11 cellular contexts compared by ENCODE assay signal in genomic region chr9:127422133-127422782, GRCh38. TPM values are rescaled to one million over a fixed set of nuclear protein-coding genes. Genes with fewer than 3 reads are reported as not detected.
A peak's percentile ranks its signal among the peaks of the same experiment; 100 is the strongest.
DNase-seq lines count a peak whose midpoint lies in the region; ATAC-seq, FAIRE-seq and TF ChIP-seq lines count a peak whose summit lies in the region.
"Had no signal": no experiment of that assay in that cellular context is flagged by ENCODE, and none has a peak within 500 bp of the region (broad histone marks: within the 10 kb centered on the region; RNA-seq: fewer than 3 reads in every experiment).

No MANE protein-coding gene starts in this region.

- in situ Hi-C loops in GM23248 (cut with MboI): no loop called here

- no peak for ATAC-seq in effector memory CD8-positive, alpha-beta T cell (replicated peaks)
- ATAC-seq in HG02970 (IDR thresholded peaks at IDR 0.05; ENCODE audit: low FRiP score, unreplicated experiment) (no peak), GM21825 (IDR thresholded peaks at IDR 0.05; ENCODE audit: unreplicated experiment) (no peak)

- H3K79me2 ChIP-seq in GM23248 (ENCODE audit: insufficient read depth) (peaks cover 43% of the 10 kb centered on the region), OCI-LY1 (ENCODE audit: insufficient read depth, low read length) (peaks cover 8% of the 10 kb centered on the region)

- H3K36me3 ChIP-seq in GM23248 (ENCODE audit: low read depth): no peaks in the 10 kb centered on the region
- H3K36me3 ChIP-seq in OCI-LY1 (ENCODE audit: insufficient read depth, low read length): no peaks in the 10 kb centered on the region

- no peak overlapping the region for H3K27ac Mint-ChIP-seq in effector memory CD8-positive, alpha-beta T cell
- no peak overlapping the region for H3K27ac Mint-ChIP-seq in osteocyte (ENCODE audit: unreplicated experiment)

- H3F3A ChIP-seq in GM23248 (ENCODE audit: insufficient read depth): no peaks in the 10 kb centered on the region
- no peaks in the 10 kb centered on the region for H3F3A ChIP-seq in OCI-LY1 (ENCODE audit: insufficient read depth, low read length)

- H3K4me1 Mint-ChIP-seq in effector memory CD8-positive, alpha-beta T cell (ENCODE audit: low read depth in 2 of 2): peaks cover 40 to 47% of the 10 kb centered on the region in 2 donors
- peaks cover 40% of the 10 kb centered on the region for H3K4me1 Mint-ChIP-seq in osteocyte (ENCODE audit: unreplicated experiment)

- peak overlapping the region; percentile 99 to 100 for H3K4me3 Mint-ChIP-seq in effector memory CD8-positive, alpha-beta T cell
- peak overlapping the region; percentile 96 for H3K4me3 Mint-ChIP-seq in osteocyte (ENCODE audit: unreplicated experiment)

- DNase-seq in GM23248: no peak
- no peak for DNase-seq in effector memory CD8-positive, alpha-beta T cell
- no peak for DNase-seq in osteocyte (ENCODE audit: extremely low spot score, unreplicated experiment)
- no peak for DNase-seq in DMS114 treated with DMSO at 0.1 percent for 48 hours (lab: John Stamatoyannopoulos, UW; ENCODE audit: unreplicated experiment)
- no peak for DNase-seq in urothelium cell line (ENCODE audit: low spot score)
- DNase-seq: aorta, KG1, retina had no signal

- 50 to 90% methylated on average over 2 to 10 of the region's 10 CpGs for WGBS in GM23248 (ENCODE audit: low coverage in 1 of 2, low lambda C conversion rate in 2 of 2, missing lambda C conversion rate in 2 of 2), 2 experiments

- peak overlapping the region; percentile 88; the same call in 1 of the 2 replicates for H3K9ac ChIP-seq in GM23248
- H3K9ac ChIP-seq in OCI-LY1 (ENCODE audit: low read length): no peak overlapping the region; the same call in 1 of the 2 replicates

- H2AFZ ChIP-seq in GM23248: no peak overlapping the region
- H2AFZ ChIP-seq in OCI-LY1 (ENCODE audit: low read length): no peak overlapping the region

- no peak overlapping the region for H3K27ac ChIP-seq in GM23248
- no peak overlapping the region for H3K27ac ChIP-seq in OCI-LY1 (ENCODE audit: low read depth, low read length, poor library complexity, severe bottlenecking)

- H3K9me3 ChIP-seq in GM23248 (ENCODE audit: low read depth) (no peaks in the 10 kb centered on the region), OCI-LY1 (ENCODE audit: low read length) (no peaks in the 10 kb centered on the region)

- no peaks in the 10 kb centered on the region for H3K9me3 Mint-ChIP-seq in effector memory CD8-positive, alpha-beta T cell
- H3K9me3 Mint-ChIP-seq in osteocyte (ENCODE audit: unreplicated experiment): no peaks in the 10 kb centered on the region

- FAIRE-seq in urothelium cell line (lab: Jason Lieb, UNC): no peak

- H3K27me3 ChIP-seq in GM23248 (replicated peaks; ENCODE audit: insufficient read depth) (no peaks in the 10 kb centered on the region), OCI-LY1 (ENCODE audit: insufficient read depth, low read length) (no peaks in the 10 kb centered on the region)

- H3K4me3 ChIP-seq in GM23248: peak overlapping the region; percentile 91; the same call in 1 of the 2 replicates
- no peak overlapping the region for H3K4me3 ChIP-seq in OCI-LY1 (ENCODE audit: low read depth, low read length, poor library complexity, severe bottlenecking)

- H3K4me2 ChIP-seq in GM23248 (ENCODE audit: unreplicated experiment) (peak overlapping the region; percentile 98), OCI-LY1 (ENCODE audit: low read length) (peak overlapping the region; percentile 76; the same call in 1 of the 2 replicates)

- H3K27me3 Mint-ChIP-seq in effector memory CD8-positive, alpha-beta T cell: no peaks in the 10 kb centered on the region
- no peaks in the 10 kb centered on the region for H3K27me3 Mint-ChIP-seq in osteocyte (ENCODE audit: unreplicated experiment)

- TF ChIP-seq CTCF in OCI-LY1 (IDR thresholded peaks at IDR 0.05; ENCODE audit: low read length) (no peak), osteocyte (IDR thresholded peaks at IDR 0.05) (no peak)

- H3K9me2 ChIP-seq in GM23248 (ENCODE audit: insufficient read depth) (no peaks in the 10 kb centered on the region), OCI-LY1 (ENCODE audit: low read depth, low read length) (no peaks in the 10 kb centered on the region)

- peaks cover 34% of the 10 kb centered on the region for H3K36me3 Mint-ChIP-seq in effector memory CD8-positive, alpha-beta T cell (ENCODE audit: insufficient read depth)
- peaks cover 2% of the 10 kb centered on the region for H3K36me3 Mint-ChIP-seq in osteocyte (ENCODE audit: unreplicated experiment)

- peaks cover 11% of the 10 kb centered on the region for H3K4me1 ChIP-seq in GM23248 (ENCODE audit: insufficient read depth)
- H3K4me1 ChIP-seq in OCI-LY1 (ENCODE audit: insufficient read depth, low read length, severe bottlenecking): peaks cover 24% of the 10 kb centered on the region

- H4K20me1 ChIP-seq in GM23248 (ENCODE audit: insufficient read depth) (no peaks in the 10 kb centered on the region), OCI-LY1 (ENCODE audit: insufficient read depth, low read length) (no peaks in the 10 kb centered on the region)

RNA-seq across cellular contexts. Expression of gene ZNF79, which starts 1.9 kb away (rescaled TPM):
- 3.4 and 6.9 TPM in 2 replicates for total RNA-seq in GM23248 (2014; rRNA removed; shearing (Covaris generic))
- polyA plus RNA-seq in GM23248 (2016; fragmentation: Nextera tagmentation; extraction: Ambion mirVana): 4.2 and 4.4 TPM in 2 replicates
- 9.0 and 11.5 TPM in 2 replicates for total RNA-seq in osteocyte

RNA-seq across cellular contexts. Expression of gene SLC2A8, which starts 25.3 kb away (rescaled TPM):
- 9.9 and 11.9 TPM in 2 replicates for total RNA-seq in GM23248 (2014; rRNA removed; shearing (Covaris generic))
- polyA plus RNA-seq in GM23248 (2016; fragmentation: Nextera tagmentation; extraction: Ambion mirVana): 8.7 and 9.6 TPM in 2 replicates
- total RNA-seq in osteocyte: 18.2 and 18.7 TPM in 2 replicates

RNA-seq across cellular contexts. Expression of gene RPL12, which starts 28.9 kb away (rescaled TPM):
- 1,255 and 1,676 TPM in 2 replicates for total RNA-seq in GM23248 (2014; rRNA removed; shearing (Covaris generic))
- polyA plus RNA-seq in GM23248 (2016; fragmentation: Nextera tagmentation; extraction: Ambion mirVana): 576 and 594 TPM in 2 replicates
- 1,078 and 1,108 TPM in 2 replicates for total RNA-seq in osteocyte

RNA-seq across cellular contexts. Expression of gene LRSAM1, which starts 29.1 kb away (rescaled TPM):
- 10.5 and 15.5 TPM in 2 replicates for total RNA-seq in GM23248 (2014; rRNA removed; shearing (Covaris generic))
- 14.9 TPM in 2 replicates for polyA plus RNA-seq in GM23248 (2016; fragmentation: Nextera tagmentation; extraction: Ambion mirVana)
- 23.5 and 26.0 TPM in 2 replicates for total RNA-seq in osteocyte
